Comparison of ENCODE assay signal across 3 cellular contexts in the genomic region with DNA sequence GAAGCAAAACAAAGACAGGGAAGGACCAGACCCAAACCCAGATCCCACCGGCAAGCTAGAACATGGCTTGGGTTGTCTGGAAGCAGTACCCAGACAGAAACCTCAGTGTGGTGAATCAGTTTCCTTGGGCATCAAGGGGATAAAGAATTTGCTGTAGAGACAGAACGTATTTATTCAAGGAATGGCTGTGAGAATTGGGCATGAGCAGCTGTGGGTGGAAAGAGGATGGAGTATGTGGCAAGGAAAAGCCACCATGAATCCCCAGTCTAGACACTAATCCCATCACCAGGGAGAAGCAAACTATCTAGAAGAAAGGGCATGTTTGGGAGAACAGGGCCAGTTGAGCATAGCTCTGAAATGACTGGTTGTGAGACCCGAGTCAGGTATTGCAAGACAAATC.
TF ChIP-seq lines count a peak whose summit lies in the region.

No MANE protein-coding gene starts in this region.

TF ChIP-seq in K562, 482 proteins besides CTCF, POLR2A, EP300 and RAD21:
- no peak for TF ChIP-seq SREBF1 (IDR thresholded peaks at IDR 0.05; ENCODE audit: borderline replicate concordance, low read depth, low read length)

TF ChIP-seq in neural cell, 6 proteins besides CTCF, POLR2A, EP300 and RAD21:
- TF ChIP-seq MXI1 (conservative IDR thresholded peaks at IDR 0.05; ENCODE audit: poor library complexity, severe bottlenecking) = no peak
- TF ChIP-seq TAF1 (IDR thresholded peaks at IDR 0.05; ENCODE audit: low read depth) = no peak
- TF ChIP-seq REST (IDR thresholded peaks at IDR 0.05; ENCODE audit: borderline replicate concordance) = no peak
- TF ChIP-seq EZH2 (IDR thresholded peaks at IDR 0.05; ENCODE audit: borderline replicate concordance, insufficient read depth, low read length, poor library complexity, severe bottlenecking) = no peak
- no peak for TF ChIP-seq POLR2AphosphoS5 (IDR thresholded peaks at IDR 0.05)
- TF ChIP-seq SMC3 (conservative IDR thresholded peaks at IDR 0.05; ENCODE audit: poor library complexity) = no peak

TF ChIP-seq in SK-N-SH, 30 proteins besides CTCF, POLR2A, EP300 and RAD21:
- TF ChIP-seq FOSL2 (IDR thresholded peaks at IDR 0.05; ENCODE audit: borderline replicate concordance, low read depth) (no peak), ELF1 (IDR thresholded peaks at IDR 0.05) (no peak), TEAD4 (IDR thresholded peaks at IDR 0.05; ENCODE audit: borderline replicate concordance, insufficient read depth) (no peak), RXRA (IDR thresholded peaks at IDR 0.05; ENCODE audit: borderline replicate concordance, low read depth) (no peak), SMC3 (IDR thresholded peaks at IDR 0.05; ENCODE audit: low read depth, low read length) (no peak), MAX (IDR thresholded peaks at IDR 0.05; ENCODE audit: low read depth) (no peak), FOXM1 (IDR thresholded peaks at IDR 0.05; ENCODE audit: low read depth) (no peak), JUND (IDR thresholded peaks at IDR 0.05) (no peak), POLR2AphosphoS5 (IDR thresholded peaks at IDR 0.05; ENCODE audit: low read depth, low read length) (no peak), GATA2 (CRISPR knock-in tag; IDR thresholded peaks at IDR 0.05) (no peak), SIN3A (IDR thresholded peaks at IDR 0.05; ENCODE audit: borderline replicate concordance, low read depth, low read length) (no peak), NFIC (IDR thresholded peaks at IDR 0.05; ENCODE audit: borderline replicate concordance) (no peak), GABPA (IDR thresholded peaks at IDR 0.05; ENCODE audit: low read depth) (no peak), EZH2phosphoT487 (IDR thresholded peaks at IDR 0.05; ENCODE audit: borderline replicate concordance, low read depth) (no peak)
- TF ChIP-seq, protein P1, sequence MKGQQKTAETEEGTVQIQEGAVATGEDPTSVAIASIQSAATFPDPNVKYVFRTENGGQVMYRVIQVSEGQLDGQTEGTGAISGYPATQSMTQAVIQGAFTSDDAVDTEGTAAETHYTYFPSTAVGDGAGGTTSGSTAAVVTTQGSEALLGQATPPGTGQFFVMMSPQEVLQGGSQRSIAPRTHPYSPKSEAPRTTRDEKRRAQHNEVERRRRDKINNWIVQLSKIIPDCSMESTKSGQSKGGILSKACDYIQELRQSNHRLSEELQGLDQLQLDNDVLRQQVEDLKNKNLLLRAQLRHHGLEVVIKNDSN (IDR thresholded peaks at IDR 0.05; ENCODE audit: borderline replicate concordance, low read depth) = no peak
- TF ChIP-seq, protein P2, sequence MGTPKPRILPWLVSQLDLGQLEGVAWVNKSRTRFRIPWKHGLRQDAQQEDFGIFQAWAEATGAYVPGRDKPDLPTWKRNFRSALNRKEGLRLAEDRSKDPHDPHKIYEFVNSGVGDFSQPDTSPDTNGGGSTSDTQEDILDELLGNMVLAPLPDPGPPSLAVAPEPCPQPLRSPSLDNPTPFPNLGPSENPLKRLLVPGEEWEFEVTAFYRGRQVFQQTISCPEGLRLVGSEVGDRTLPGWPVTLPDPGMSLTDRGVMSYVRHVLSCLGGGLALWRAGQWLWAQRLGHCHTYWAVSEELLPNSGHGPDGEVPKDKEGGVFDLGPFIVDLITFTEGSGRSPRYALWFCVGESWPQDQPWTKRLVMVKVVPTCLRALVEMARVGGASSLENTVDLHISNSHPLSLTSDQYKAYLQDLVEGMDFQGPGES (IDR thresholded peaks at IDR 0.05; ENCODE audit: low read depth, low read length) = no peak
